Comparison of ENCODE assay signal across 10 cellular contexts in genomic region chr2:209790066-209790728, GRCh38. TPM values are rescaled to one million over a fixed set of nuclear protein-coding genes. Genes with fewer than 3 reads are reported as not detected.
DNase-seq lines count a peak whose midpoint lies in the region; ATAC-seq, FAIRE-seq and TF ChIP-seq lines count a peak whose summit lies in the region.
"Had no signal": no experiment of that assay in that cellular context is flagged by ENCODE, and none has a peak within 500 bp of the region (broad histone marks: within the 10 kb centered on the region; RNA-seq: fewer than 3 reads in every experiment).

No MANE protein-coding gene starts in this region.

- H3K27me3 ChIP-seq in upper lobe of left lung, result no peaks in the 10 kb centered on the region

- FAIRE-seq in A549 (lab: Jason Lieb, UNC), result no peak
- FAIRE-seq: endothelial cell of umbilical vein, HTR-8/SVneo had no signal

- peak overlapping the region; percentile 23; the same call in 1 of the 3 replicates for H3K4me3 ChIP-seq in A549
- H3K4me3 ChIP-seq in coronary artery, result peak overlapping the region; percentile 46
- peak overlapping the region in 2 of 4 donors; percentile 9 to 18 for H3K4me3 ChIP-seq in upper lobe of left lung

- TF ChIP-seq CTCF in A549 (IDR thresholded peaks at IDR 0.05) (no peak), coronary artery (IDR thresholded peaks at IDR 0.05) (no peak), upper lobe of left lung (IDR thresholded peaks at IDR 0.05) (no peak)

- WGBS in A549 (ENCODE audit: missing lambda C conversion rate), result 4% methylated on average over 6 of the region's 6 CpGs
- WGBS in upper lobe of left lung, 2 donors, result 58 to 59% methylated on average over 6 of the region's 6 CpGs

- TF ChIP-seq EP300 in A549 (IDR thresholded peaks at IDR 0.05) (no peak), upper lobe of left lung (IDR thresholded peaks at IDR 0.05) (no peak)

- intact Hi-C loops in posterior cingulate gyrus (cut with DNase I), result no loop called here

- H3K9me3 ChIP-seq in A549, result no peaks in the 10 kb centered on the region
- no peaks in the 10 kb centered on the region for H3K9me3 ChIP-seq in upper lobe of left lung

- H3K36me3 ChIP-seq in upper lobe of left lung, result no peaks in the 10 kb centered on the region

- ATAC-seq in A549, result no peak
- ATAC-seq in GM18907 (IDR thresholded peaks at IDR 0.05; ENCODE audit: unreplicated experiment), result peak; percentile 74
- ATAC-seq in upper lobe of left lung (ENCODE audit: low FRiP score in 2 of 2), result no peak
- ATAC-seq in GM19023 (IDR thresholded peaks at IDR 0.05; ENCODE audit: unreplicated experiment), result no peak

- H3K4me2 ChIP-seq in A549, result peak overlapping the region; percentile 60

- POLR2A ChIA-PET in A549 (lab: Yijun Ruan, JAX), result no interaction called here

- no peak for DNase-seq in A549 (ENCODE audit: low read depth in 1 of 2, low spot score in 1 of 2)
- DNase-seq in M059J (ENCODE audit: low read depth), result peak; percentile 22
- DNase-seq in coronary artery (ENCODE audit: low spot score), result no peak
- no peak for DNase-seq in upper lobe of left lung
- DNase-seq in posterior cingulate gyrus, result no peak
- no peak for DNase-seq in DMS153 (lab: John Stamatoyannopoulos, UW)

- no peaks in the 10 kb centered on the region for H3K4me1 ChIP-seq in A549
- peaks cover 0 to 3% (median 0%) of the 10 kb centered on the region in 4 donors for H3K4me1 ChIP-seq in upper lobe of left lung

- TF ChIP-seq POLR2A in A549 (IDR thresholded peaks at IDR 0.05; ENCODE audit: low read length), result no peak
- no peak for TF ChIP-seq POLR2A in upper lobe of left lung (IDR thresholded peaks at IDR 0.05)

- CTCF ChIA-PET in A549 (lab: Yijun Ruan, JAX), result no interaction called here

- no peak overlapping the region for H3K27ac ChIP-seq in A549
- H3K27ac ChIP-seq in coronary artery, result no peak overlapping the region
- no peak overlapping the region for H3K27ac ChIP-seq in upper lobe of left lung

- no peak for TF ChIP-seq RAD21 in A549 (conservative IDR thresholded peaks at IDR 0.05 in 1 of 2, IDR thresholded peaks at IDR 0.05 in 1 of 2)

TF ChIP-seq in A549, 52 proteins besides CTCF, POLR2A, EP300 and RAD21:
- TF ChIP-seq ATOH8 (CRISPR knock-in tag; IDR thresholded peaks at IDR 0.05; ENCODE audit: low read depth), result no peak
- no peak for TF ChIP-seq MYC (IDR thresholded peaks at IDR 0.05; ENCODE audit: borderline replicate concordance, low read length)
- TF ChIP-seq RCOR1 (IDR thresholded peaks at IDR 0.05; ENCODE audit: low read depth, low read length), result no peak
- TF ChIP-seq PHF8 (IDR thresholded peaks at IDR 0.05; ENCODE audit: borderline replicate concordance, low read depth), result no peak
- TF ChIP-seq FOSL2 (IDR thresholded peaks at IDR 0.05), result no peak
- TF ChIP-seq FOSL2 (CRISPR knock-in tag; IDR thresholded peaks at IDR 0.05), result no peak
- TF ChIP-seq JUNB (IDR thresholded peaks at IDR 0.05), result no peak
- TF ChIP-seq BHLHE40 (IDR thresholded peaks at IDR 0.05; ENCODE audit: low read depth, low read length), result no peak
- no peak for TF ChIP-seq FOSB (CRISPR knock-in tag; IDR thresholded peaks at IDR 0.05)
- TF ChIP-seq HMGXB4 (CRISPR knock-in tag; IDR thresholded peaks at IDR 0.05; ENCODE audit: borderline replicate concordance), result no peak
- no peak for TF ChIP-seq RFX5 (IDR thresholded peaks at IDR 0.05)
- TF ChIP-seq CHD2 (IDR thresholded peaks at IDR 0.05; ENCODE audit: low read length, partially characterized antibody), result no peak
- no peak for TF ChIP-seq HEYL (CRISPR knock-in tag; IDR thresholded peaks at IDR 0.05)
- TF ChIP-seq BCL3 (IDR thresholded peaks at IDR 0.05), result no peak
- TF ChIP-seq JUN (IDR thresholded peaks at IDR 0.05), result no peak
- no peak for TF ChIP-seq EHF (CRISPR knock-in tag; IDR thresholded peaks at IDR 0.05)
- no peak for TF ChIP-seq USF2 (IDR thresholded peaks at IDR 0.05)
- no peak for TF ChIP-seq POLR2AphosphoS2 (conservative IDR thresholded peaks at IDR 0.05; ENCODE audit: low read length)
- no peak for TF ChIP-seq ZNF302 (CRISPR knock-in tag; IDR thresholded peaks at IDR 0.05)
- no peak for TF ChIP-seq ZFP36 (IDR thresholded peaks at IDR 0.05; ENCODE audit: borderline replicate concordance, partially characterized antibody)

RNA-seq across cellular contexts. Expression of gene UNC80, which starts 18.6 kb away (rescaled TPM):
- polyA plus RNA-seq in A549 (2011; rRNA removed), result not detected in 2 replicates
- not detected in 2 replicates for polyA plus RNA-seq in A549 (2012; cell fraction: cytosol; rRNA removed)
- not detected in 2 replicates for polyA plus RNA-seq in A549 (2012; cell fraction: nucleus; rRNA removed)
- not detected in 3 replicates for polyA plus RNA-seq in A549 (2017; fragmentation: RNase III; extraction: RNeasy Plus Mini Kit Qiagen cat#74134 plus additional on column Dnase treatment)
- polyA minus RNA-seq in A549 (2011; rRNA and poly(A)+ RNA removed), result not detected in 2 replicates
- total RNA-seq in M059J (2014; rRNA removed; shearing (Covaris generic)), result not detected in 2 replicates
- total RNA-seq in upper lobe of left lung, result under 1 TPM in 5 of 6 donors, not detected in 1; under 0.01 to 0.39 (median 0.13) TPM
- total RNA-seq: endothelial cell of umbilical vein had no signal
- polyA plus RNA-seq: endothelial cell of umbilical vein had no signal
